9 cellular contexts compared by ENCODE assay signal in the genomic region with DNA sequence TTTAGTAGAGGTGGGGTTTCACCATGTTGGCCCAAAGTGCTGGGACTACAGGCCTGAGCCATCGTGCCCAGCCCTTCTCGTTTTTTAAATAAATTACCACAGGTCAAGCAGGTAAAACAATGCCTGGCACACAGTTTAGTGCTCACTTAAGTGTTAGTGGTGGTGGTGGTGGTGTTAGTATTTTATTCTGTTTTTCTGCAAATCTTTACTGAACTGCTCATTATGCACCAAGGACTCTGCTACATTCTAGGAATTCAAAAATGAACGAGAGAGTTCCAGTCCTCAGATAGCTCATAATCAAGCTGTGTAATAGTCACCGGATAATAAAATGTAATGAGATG. TPM values are rescaled to one million over a fixed set of nuclear protein-coding genes. Genes with fewer than 3 reads are reported as not detected.
DNase-seq lines count a peak whose midpoint lies in the region; ATAC-seq and TF ChIP-seq lines count a peak whose summit lies in the region.
"Had no signal": no experiment of that assay in that cellular context is flagged by ENCODE, and none has a peak within 500 bp of the region (broad histone marks: within the 10 kb centered on the region; RNA-seq: fewer than 3 reads in every experiment).

No MANE protein-coding gene starts in this region.

- H3K27ac ChIP-seq in RWPE1 (peak overlapping the region; percentile 85), psoas muscle (peak overlapping the region; percentile 94)

- POLR2A ChIA-PET in RWPE1 (lab: Yijun Ruan, JAX; ENCODE audit: low non-redundant PET): interaction anchor here (0.7 kb wide), 1 partner anchor 78 kb away, joined by 4 read pairs; no protein-coding TSS in a partner anchor

- TF ChIP-seq CTCF in GM12864 (IDR thresholded peaks at IDR 0.05; ENCODE audit: low read depth, low read length, missing control alignments): no peak
- no peak for TF ChIP-seq CTCF in RWPE1 (conservative IDR thresholded peaks at IDR 0.05; ENCODE audit: low read depth)
- TF ChIP-seq CTCF in fibroblast of mammary gland (conservative IDR thresholded peaks at IDR 0.05; ENCODE audit: control insufficient read depth, insufficient read depth, low read depth, low read length): no peak
- no peak for TF ChIP-seq CTCF in psoas muscle (IDR thresholded peaks at IDR 0.05)

- H3K9me3 ChIP-seq in psoas muscle: no peaks in the 10 kb centered on the region

- H3K4me3 ChIP-seq in GM12864 (ENCODE audit: low read depth, low read length) (peak overlapping the region; percentile 83), fibroblast of mammary gland (ENCODE audit: control insufficient read depth, low read depth, low read length) (peak overlapping the region; percentile 95), psoas muscle (peak overlapping the region; percentile 81)

- no peaks in the 10 kb centered on the region for H3K27me3 ChIP-seq in psoas muscle (ENCODE audit: insufficient read depth in 3 of 3, low read length in 2 of 3)

- peaks cover 0 to 19% of the 10 kb centered on the region in 2 donors for H3K36me3 ChIP-seq in psoas muscle (ENCODE audit: insufficient read depth in 1 of 2, low read depth in 1 of 2)

- CTCF ChIA-PET in RWPE1 (lab: Yijun Ruan, JAX): no interaction called here

- intact Hi-C loops in psoas muscle (cut with DNase I): no loop called here

- ATAC-seq in psoas muscle (no peak), HG03457 (IDR thresholded peaks at IDR 0.05; ENCODE audit: unreplicated experiment) (no peak)

- H3K4me1 ChIP-seq in psoas muscle: peaks cover 15% of the 10 kb centered on the region

- DNase-seq in GM12864 (ENCODE audit: low read depth) (no peak), RWPE1 (ENCODE audit: low spot score) (no peak), fibroblast of mammary gland (ENCODE audit: low read depth) (no peak), psoas muscle (no peak), medulla oblongata (ENCODE audit: extremely low spot score) (no peak), NCI-H146 treated with DMSO at 0.1 percent for 48 hours (lab: John Stamatoyannopoulos, UW; ENCODE audit: unreplicated experiment) (no peak), activated gamma-delta T cell treated with Interleukin-2 at 50 U/mL for 16 hours (no peak)

- 1 to 3% (median 1%) methylated on average over 4 of the region's 4 CpGs for WGBS in psoas muscle, 3 donors

RNA-seq across cellular contexts. Expression of gene ITFG2, which starts 0.7 kb away (rescaled TPM):
- total RNA-seq in psoas muscle: 10 to 100 TPM in 2 of 4 donors, 1 to 10 TPM in 2; 5.1 to 12.0 (median 9.3) TPM
- 10 to 100 TPM in 1 of 3 donors, 1 to 10 TPM in 2; 7.8 to 12.8 (median 8.8) TPM for polyA plus RNA-seq in psoas muscle

RNA-seq across cellular contexts. Expression of gene FKBP4, which starts 18.4 kb away (rescaled TPM):
- total RNA-seq in psoas muscle: 100 to 1,000 TPM in 2 of 4 donors, 10 to 100 TPM in 2; 80.7 to 122 (median 92.0) TPM
- 100 to 1,000 TPM in 1 of 3 donors, 10 to 100 TPM in 2; 62.4 to 116 (median 86.2) TPM for polyA plus RNA-seq in psoas muscle

RNA-seq across cellular contexts. Expression of gene NRIP2, which starts 21.7 kb away (rescaled TPM):
- total RNA-seq in psoas muscle: 1 to 10 TPM in 2 of 4 donors, under 1 TPM in 2; 0.96 to 2.4 (median 1.1) TPM
- 1 to 10 TPM; 1.0 to 1.3 (median 1.3) TPM for polyA plus RNA-seq in psoas muscle
- total RNA-seq: pulmonary artery endothelial cell had no signal

RNA-seq across cellular contexts. Expression of gene TEX52, which starts 43.7 kb away (rescaled TPM):
- not detected for total RNA-seq in psoas muscle
- polyA plus RNA-seq in psoas muscle: not detected
- total RNA-seq: pulmonary artery endothelial cell had no signal
